17 cellular contexts compared by ENCODE assay signal in the genomic region with DNA sequence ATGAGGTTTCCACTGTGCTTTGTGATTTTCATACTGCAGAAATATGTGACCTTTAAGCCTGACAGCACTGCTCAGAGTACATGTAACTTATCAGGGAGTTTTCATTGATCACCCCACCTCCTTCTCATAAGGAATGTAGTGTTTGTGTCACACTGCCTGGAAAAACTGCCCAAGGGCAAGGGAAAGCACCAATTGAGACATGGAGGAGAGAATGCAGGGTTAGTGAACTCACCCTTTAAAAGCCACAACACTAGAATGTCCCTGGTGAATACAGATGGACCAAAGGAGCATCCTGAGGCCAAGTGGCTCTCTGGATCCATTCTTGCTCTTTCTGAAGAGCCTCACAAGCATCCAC.
DNase-seq lines count a peak whose midpoint lies in the region; ATAC-seq and TF ChIP-seq lines count a peak whose summit lies in the region.
"Had no signal": no experiment of that assay in that cellular context is flagged by ENCODE, and none has a peak within 500 bp of the region (broad histone marks: within the 10 kb centered on the region; RNA-seq: fewer than 3 reads in every experiment).

No MANE protein-coding gene starts in this region.

- ATAC-seq in HG03469 (IDR thresholded peaks at IDR 0.05; ENCODE audit: unreplicated experiment) = no peak
- ATAC-seq in GM21423 (IDR thresholded peaks at IDR 0.05; ENCODE audit: unreplicated experiment) = no peak
- no peak for ATAC-seq in HG03196 (IDR thresholded peaks at IDR 0.05; ENCODE audit: unreplicated experiment)

- in situ Hi-C loops in mammary epithelial cell (cut with MboI; ENCODE audit: low sequenced_read_pairs in 2 of 2) = no loop called here

- no TSS peak for BruUV-seq in mammary epithelial cell (replicated peaks; lab: Mats Ljungman, UMichigan)

- H3K4me3 ChIP-seq in ACC112 (ENCODE audit: low read depth, low read length) (no peak overlapping the region), HUES48 (ENCODE audit: low read depth, low read length) (no peak overlapping the region), mammary epithelial cell (replicated peaks in 1 of 3; ENCODE audit: insufficient read depth in 1 of 3, low read depth in 2 of 3, low read length in 3 of 3) (no peak overlapping the region), mesodermal cell (ENCODE audit: extremely low read depth, insufficient read depth, low read length, poor library complexity, severe bottlenecking) (no peak overlapping the region)
- H3K4me3 ChIP-seq: heart left ventricle had no signal

- dilution Hi-C loops in mammary epithelial cell (cut with HindIII; ENCODE audit: low sequenced_read_pairs) = no loop called here

- peaks cover 6% of the 10 kb centered on the region; the same call in 1 of the 2 replicates for H3K9me3 ChIP-seq in HUES48 (ENCODE audit: control insufficient read depth, insufficient read depth, low read length)
- H3K9me3 ChIP-seq in mammary epithelial cell (replicated peaks; ENCODE audit: insufficient read depth, low read length) = no peaks in the 10 kb centered on the region
- no peaks in the 10 kb centered on the region for H3K9me3 ChIP-seq in mesodermal cell (ENCODE audit: control insufficient read depth, low read length)
- H3K9me3 ChIP-seq: heart left ventricle had no signal

- DNase-seq in mammary epithelial cell (peak; percentile 53), NCI-H2227 (lab: John Stamatoyannopoulos, UW; ENCODE audit: unreplicated experiment) (no peak)
- DNase-seq: 8988T; activated B cell treated with CpG ODN at 0.5 μM for 24 hours; activated CD8-positive, alpha-beta memory T cell treated with anti-CD3 and anti-CD28 coated beads, Interleukin-2, amount 50 U/mL, for 4 hours; activated naive CD4-positive, alpha-beta T cell treated with anti-CD3 and anti-CD28 coated beads, Interleukin-2, amount 50 U/mL, for 16 hours; central memory CD4-positive, alpha-beta T cell; GOT3; heart left ventricle; Karpas-422; NCI-H510A had no signal

- intact Hi-C loops in mammary epithelial cell (cut with micrococcal nuclease) = loop anchor here (10.0 kb wide), 1 partner anchor 145 kb away; a partner anchor contains a TSS

- H3K27ac ChIP-seq in ACC112 (ENCODE audit: low read depth, low read length) (0 out of 2 replicates have a peak overlapping the region, but pooled peaks have one; percentile 2), HUES48 (ENCODE audit: low read depth, low read length) (peak overlapping the region; percentile 87), mammary epithelial cell (ENCODE audit: insufficient read depth, low read depth, low read length) (no peak overlapping the region), mesodermal cell (ENCODE audit: low read depth, low read length, severe bottlenecking) (peak overlapping the region; percentile 54)
- H3K27ac ChIP-seq: heart left ventricle had no signal

- H3K27me3 ChIP-seq in ACC112 (ENCODE audit: insufficient read depth, low read length) (no peaks in the 10 kb centered on the region), HUES48 (ENCODE audit: control insufficient read depth, insufficient read depth, low read length) (no peaks in the 10 kb centered on the region), mammary epithelial cell (ENCODE audit: insufficient read depth, low read length) (no peaks in the 10 kb centered on the region)
- H3K27me3 ChIP-seq: heart left ventricle had no signal

- peaks cover 32% of the 10 kb centered on the region for H3K4me1 ChIP-seq in ACC112 (ENCODE audit: control insufficient read depth, insufficient read depth, low read length, unreplicated experiment)
- H3K4me1 ChIP-seq in HUES48 (ENCODE audit: control insufficient read depth, insufficient read depth, low read length) = peaks cover 15% of the 10 kb centered on the region
- H3K4me1 ChIP-seq in mammary epithelial cell (ENCODE audit: insufficient read depth, low read length) = no peaks in the 10 kb centered on the region
- peaks cover 27% of the 10 kb centered on the region for H3K4me1 ChIP-seq in mesodermal cell (ENCODE audit: control insufficient read depth, insufficient read depth, low read length, poor library complexity, severe bottlenecking)

- no peak overlapping the region for H3K4me2 ChIP-seq in mammary epithelial cell (ENCODE audit: insufficient read depth, low read depth, low read length)

- no peaks in the 10 kb centered on the region for H3K79me2 ChIP-seq in ACC112 (ENCODE audit: control insufficient read depth, insufficient read depth, low read length, unreplicated experiment)
- H3K79me2 ChIP-seq in mammary epithelial cell (ENCODE audit: insufficient read depth, low read length) = no peaks in the 10 kb centered on the region

- CTCF ChIA-PET in mammary epithelial cell (lab: Charles Lee; ENCODE audit: low non-redundant PET) = no interaction called here

- H3K36me3 ChIP-seq in ACC112 (ENCODE audit: insufficient read depth, low read length) (no peaks in the 10 kb centered on the region), HUES48 (ENCODE audit: control insufficient read depth, insufficient read depth, low read length) (no peaks in the 10 kb centered on the region), mammary epithelial cell (ENCODE audit: insufficient read depth, low read length) (no peaks in the 10 kb centered on the region), mesodermal cell (ENCODE audit: control insufficient read depth, insufficient read depth, low read length) (no peaks in the 10 kb centered on the region)
- H3K36me3 ChIP-seq: heart left ventricle had no signal

- TF ChIP-seq CTCF in mammary epithelial cell (conservative IDR thresholded peaks at IDR 0.05 in 1 of 2, IDR thresholded peaks at IDR 0.05 in 1 of 2; ENCODE audit: extremely low read depth in 1 of 2, insufficient read depth in 1 of 2, low read depth in 1 of 2, low read length in 2 of 2) = no peak

- H2AFZ ChIP-seq in ACC112 (ENCODE audit: low read length, unreplicated experiment) (no peak overlapping the region), mammary epithelial cell (ENCODE audit: low read depth, low read length) (no peak overlapping the region)

- H4K20me1 ChIP-seq in mammary epithelial cell (ENCODE audit: insufficient read depth, low read length) = no peaks in the 10 kb centered on the region

- H3K9ac ChIP-seq in HUES48 (ENCODE audit: low read depth, low read length) = no peak overlapping the region
- H3K9ac ChIP-seq in mammary epithelial cell (ENCODE audit: insufficient read depth, low read length) = no peak overlapping the region
